ENCODE assay signal across 8 cellular contexts in the genomic region with DNA sequence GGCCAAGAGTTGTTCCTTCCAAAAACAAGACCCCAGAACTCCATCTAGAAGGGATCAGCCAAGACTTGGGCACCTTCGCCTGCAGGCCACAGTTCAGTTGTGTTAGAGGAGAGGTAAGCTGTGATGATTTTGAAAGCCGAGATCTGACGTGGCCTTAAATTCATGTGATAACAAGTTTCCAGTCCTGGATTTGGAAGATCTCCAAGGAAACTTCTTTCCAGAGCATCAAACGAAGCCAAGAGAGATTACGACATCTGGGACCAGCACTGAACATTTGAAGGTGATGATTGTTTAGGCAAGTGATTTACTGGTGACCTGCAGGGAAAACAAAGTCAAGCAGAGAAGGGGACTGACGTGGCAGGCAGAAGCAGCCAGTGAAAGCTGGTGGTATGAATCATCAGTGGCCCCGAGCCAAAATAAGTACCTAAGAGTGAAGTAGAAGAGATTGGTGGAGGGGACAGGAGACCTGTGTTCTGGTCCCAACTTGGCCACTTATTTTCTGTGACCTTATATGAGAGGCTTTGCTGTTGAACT.
DNase-seq lines count a peak whose midpoint lies in the region; ATAC-seq, FAIRE-seq and TF ChIP-seq lines count a peak whose summit lies in the region.

No MANE protein-coding gene starts in this region.

- POLR2A ChIA-PET in A549 (lab: Yijun Ruan, JAX): no interaction called here

- TF ChIP-seq EP300 in A549 (IDR thresholded peaks at IDR 0.05): peak; percentile 33 to 43; a peak in 1 of 5 replicates

- H3K9ac ChIP-seq in Karpas-422 (ENCODE audit: low read length): peak overlapping the region; percentile 40

- H3K4me3 ChIP-seq in A549 (no peak overlapping the region), Karpas-422 (ENCODE audit: low read length) (no peak overlapping the region), H7 (ENCODE audit: insufficient read depth, low read depth, low read length) (no peak overlapping the region)

- no peaks in the 10 kb centered on the region for H4K20me1 ChIP-seq in Karpas-422 (ENCODE audit: insufficient read depth, low read depth, low read length)

- DNase-seq in A549 (ENCODE audit: low read depth in 1 of 2, low spot score in 1 of 2) (peak; percentile 55 to 87), Karpas-422 (peak; percentile 77), fibroblast of gingiva (ENCODE audit: low read depth) (peak; percentile 59), smooth muscle cell of the brain vasculature (ENCODE audit: low read depth, low spot score) (peak; percentile 62), H7 (no peak)

- no peak overlapping the region; a peak in 1 of 6 replicates for H3K27ac ChIP-seq in A549
- H3K27ac ChIP-seq in Karpas-422 (ENCODE audit: low read length): 0 out of 2 replicates have a peak overlapping the region, but pooled peaks have one; percentile 19

- H3K9me3 ChIP-seq in A549: no peaks in the 10 kb centered on the region
- no peaks in the 10 kb centered on the region for H3K9me3 ChIP-seq in Karpas-422 (ENCODE audit: low read length)

- ATAC-seq in A549: peak; percentile 82 to 93
- peak; percentile 81 for ATAC-seq in GM18868 (IDR thresholded peaks at IDR 0.05; ENCODE audit: unreplicated experiment)
- ATAC-seq in HG03571 (IDR thresholded peaks at IDR 0.05; ENCODE audit: unreplicated experiment): no peak
- no peak for ATAC-seq in GM18873 (IDR thresholded peaks at IDR 0.05; ENCODE audit: low FRiP score, unreplicated experiment)

- peak; percentile 96 for FAIRE-seq in A549 (lab: Jason Lieb, UNC)

- CTCF ChIA-PET in A549 (lab: Yijun Ruan, JAX): interaction anchor here (0.9 kb wide), 1 partner anchor 9 kb away, joined by 3 read pairs; no protein-coding TSS in a partner anchor

- H3K79me2 ChIP-seq in Karpas-422 (ENCODE audit: low read length): no peaks in the 10 kb centered on the region

- H3K4me1 ChIP-seq in A549: peaks cover 12% of the 10 kb centered on the region
- H3K4me1 ChIP-seq in Karpas-422 (ENCODE audit: low read length): peaks cover 29% of the 10 kb centered on the region

- H3K4me2 ChIP-seq in A549 (peak overlapping the region; percentile 32), Karpas-422 (ENCODE audit: low read depth, low read length, poor library complexity, severe bottlenecking) (peak overlapping the region; percentile 34)

- peak in 1 of 2 experiments; percentile 39; a peak in 2 of 5 replicates for TF ChIP-seq RAD21 in A549 (conservative IDR thresholded peaks at IDR 0.05 in 1 of 2, IDR thresholded peaks at IDR 0.05 in 1 of 2)

- H3K36me3 ChIP-seq in Karpas-422 (ENCODE audit: insufficient read depth, low read length): no peaks in the 10 kb centered on the region
- no peaks in the 10 kb centered on the region for H3K36me3 ChIP-seq in H7 (replicated peaks; ENCODE audit: control insufficient read depth, insufficient read depth, low read length)

- under 1% methylated on average over 7 of the region's 7 CpGs for WGBS in A549 (ENCODE audit: missing lambda C conversion rate)

- H2AFZ ChIP-seq in Karpas-422 (ENCODE audit: low read length): peak overlapping the region; percentile 59; the same call in 1 of the 2 replicates

- TF ChIP-seq POLR2A in A549 (IDR thresholded peaks at IDR 0.05; ENCODE audit: low read length): no peak

- TF ChIP-seq CTCF in A549 (IDR thresholded peaks at IDR 0.05): no peak

- no peaks in the 10 kb centered on the region for H3K9me2 ChIP-seq in Karpas-422 (replicated peaks; ENCODE audit: insufficient read depth, low read length)

- H3K27me3 ChIP-seq in Karpas-422 (ENCODE audit: low read length): no peaks in the 10 kb centered on the region
- H3K27me3 ChIP-seq in H7 (ENCODE audit: control insufficient read depth, insufficient read depth, low read length): no peaks in the 10 kb centered on the region

TF ChIP-seq in A549, 52 proteins besides CTCF, POLR2A, EP300 and RAD21 (continues in another document):
- TF ChIP-seq RCOR1 (IDR thresholded peaks at IDR 0.05; ENCODE audit: low read depth, low read length) (no peak), HOXB5 (CRISPR knock-in tag; IDR thresholded peaks at IDR 0.05) (no peak), CHD4 (IDR thresholded peaks at IDR 0.05; ENCODE audit: borderline replicate concordance) (no peak), RNF2 (IDR thresholded peaks at IDR 0.05; ENCODE audit: borderline replicate concordance, low read depth) (no peak), RFX5 (IDR thresholded peaks at IDR 0.05) (no peak), ZC3H11A (IDR thresholded peaks at IDR 0.05) (no peak), HOXA7 (CRISPR knock-in tag; IDR thresholded peaks at IDR 0.05) (no peak), NR3C1 (IDR thresholded peaks at IDR 0.05) (no peak), GATA3 (IDR thresholded peaks at IDR 0.05; ENCODE audit: borderline replicate concordance) (peak; percentile 73; the same call in 1 of the 2 replicates), CBX2 (IDR thresholded peaks at IDR 0.05; ENCODE audit: borderline replicate concordance, low read depth) (no peak), ZNF302 (CRISPR knock-in tag; IDR thresholded peaks at IDR 0.05) (no peak), JUNB (IDR thresholded peaks at IDR 0.05) (peak; percentile 94), FOSB (CRISPR knock-in tag; IDR thresholded peaks at IDR 0.05) (no peak), FOXS1 (CRISPR knock-in tag; IDR thresholded peaks at IDR 0.05) (no peak), HOXB13 (CRISPR knock-in tag; IDR thresholded peaks at IDR 0.05; ENCODE audit: low read depth) (no peak), NPAS2 (CRISPR knock-in tag; IDR thresholded peaks at IDR 0.05; ENCODE audit: borderline replicate concordance) (no peak), BHLHE40 (IDR thresholded peaks at IDR 0.05; ENCODE audit: low read depth, low read length) (no peak), CEBPB (IDR thresholded peaks at IDR 0.05) (peak; percentile 87 to 92), FOSL2 (IDR thresholded peaks at IDR 0.05) (peak; percentile 90), FOSL2 (CRISPR knock-in tag; IDR thresholded peaks at IDR 0.05) (peak; percentile 71), SMC3 (IDR thresholded peaks at IDR 0.05) (0 out of 3 replicates have a peak, but pooled peaks have one; percentile 20), TP53 (CRISPR knock-in tag; IDR thresholded peaks at IDR 0.05) (no peak), MAZ (IDR thresholded peaks at IDR 0.05; ENCODE audit: borderline replicate concordance, low read depth, low read length) (no peak), CBX8 (IDR thresholded peaks at IDR 0.05) (no peak), NFE2L2 (conservative IDR thresholded peaks at IDR 0.05; ENCODE audit: low read length) (no peak), CHD2 (IDR thresholded peaks at IDR 0.05; ENCODE audit: low read length, partially characterized antibody) (no peak), RARB (CRISPR knock-in tag; IDR thresholded peaks at IDR 0.05) (no peak)
- TF ChIP-seq, protein P1, sequence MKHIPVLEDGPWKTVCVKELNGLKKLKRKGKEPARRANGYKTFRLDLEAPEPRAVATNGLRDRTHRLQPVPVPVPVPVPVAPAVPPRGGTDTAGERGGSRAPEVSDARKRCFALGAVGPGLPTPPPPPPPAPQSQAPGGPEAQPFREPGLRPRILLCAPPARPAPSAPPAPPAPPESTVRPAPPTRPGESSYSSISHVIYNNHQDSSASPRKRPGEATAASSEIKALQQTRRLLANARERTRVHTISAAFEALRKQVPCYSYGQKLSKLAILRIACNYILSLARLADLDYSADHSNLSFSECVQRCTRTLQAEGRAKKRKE (CRISPR knock-in tag; IDR thresholded peaks at IDR 0.05; ENCODE audit: low read depth): no peak
- TF ChIP-seq, protein P2, sequence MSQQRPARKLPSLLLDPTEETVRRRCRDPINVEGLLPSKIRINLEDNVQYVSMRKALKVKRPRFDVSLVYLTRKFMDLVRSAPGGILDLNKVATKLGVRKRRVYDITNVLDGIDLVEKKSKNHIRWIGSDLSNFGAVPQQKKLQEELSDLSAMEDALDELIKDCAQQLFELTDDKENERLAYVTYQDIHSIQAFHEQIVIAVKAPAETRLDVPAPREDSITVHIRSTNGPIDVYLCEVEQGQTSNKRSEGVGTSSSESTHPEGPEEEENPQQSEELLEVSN (IDR thresholded peaks at IDR 0.05; ENCODE audit: borderline replicate concordance, low read depth): no peak
- TF ChIP-seq, protein P3, sequence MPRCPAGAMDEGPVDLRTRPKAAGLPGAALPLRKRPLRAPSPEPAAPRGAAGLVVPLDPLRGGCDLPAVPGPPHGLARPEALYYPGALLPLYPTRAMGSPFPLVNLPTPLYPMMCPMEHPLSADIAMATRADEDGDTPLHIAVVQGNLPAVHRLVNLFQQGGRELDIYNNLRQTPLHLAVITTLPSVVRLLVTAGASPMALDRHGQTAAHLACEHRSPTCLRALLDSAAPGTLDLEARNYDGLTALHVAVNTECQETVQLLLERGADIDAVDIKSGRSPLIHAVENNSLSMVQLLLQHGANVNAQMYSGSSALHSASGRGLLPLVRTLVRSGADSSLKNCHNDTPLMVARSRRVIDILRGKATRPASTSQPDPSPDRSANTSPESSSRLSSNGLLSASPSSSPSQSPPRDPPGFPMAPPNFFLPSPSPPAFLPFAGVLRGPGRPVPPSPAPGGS (IDR thresholded peaks at IDR 0.05): peak; percentile 83; the same call in 2 of the 3 replicates
- TF ChIP-seq, protein P4, sequence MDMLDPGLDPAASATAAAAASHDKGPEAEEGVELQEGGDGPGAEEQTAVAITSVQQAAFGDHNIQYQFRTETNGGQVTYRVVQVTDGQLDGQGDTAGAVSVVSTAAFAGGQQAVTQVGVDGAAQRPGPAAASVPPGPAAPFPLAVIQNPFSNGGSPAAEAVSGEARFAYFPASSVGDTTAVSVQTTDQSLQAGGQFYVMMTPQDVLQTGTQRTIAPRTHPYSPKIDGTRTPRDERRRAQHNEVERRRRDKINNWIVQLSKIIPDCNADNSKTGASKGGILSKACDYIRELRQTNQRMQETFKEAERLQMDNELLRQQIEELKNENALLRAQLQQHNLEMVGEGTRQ (IDR thresholded peaks at IDR 0.05): no peak
- TF ChIP-seq, protein P5, sequence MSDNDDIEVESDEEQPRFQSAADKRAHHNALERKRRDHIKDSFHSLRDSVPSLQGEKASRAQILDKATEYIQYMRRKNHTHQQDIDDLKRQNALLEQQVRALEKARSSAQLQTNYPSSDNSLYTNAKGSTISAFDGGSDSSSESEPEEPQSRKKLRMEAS (IDR thresholded peaks at IDR 0.05): no peak
- TF ChIP-seq, protein P6, sequence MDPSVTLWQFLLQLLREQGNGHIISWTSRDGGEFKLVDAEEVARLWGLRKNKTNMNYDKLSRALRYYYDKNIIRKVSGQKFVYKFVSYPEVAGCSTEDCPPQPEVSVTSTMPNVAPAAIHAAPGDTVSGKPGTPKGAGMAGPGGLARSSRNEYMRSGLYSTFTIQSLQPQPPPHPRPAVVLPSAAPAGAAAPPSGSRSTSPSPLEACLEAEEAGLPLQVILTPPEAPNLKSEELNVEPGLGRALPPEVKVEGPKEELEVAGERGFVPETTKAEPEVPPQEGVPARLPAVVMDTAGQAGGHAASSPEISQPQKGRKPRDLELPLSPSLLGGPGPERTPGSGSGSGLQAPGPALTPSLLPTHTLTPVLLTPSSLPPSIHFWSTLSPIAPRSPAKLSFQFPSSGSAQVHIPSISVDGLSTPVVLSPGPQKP (IDR thresholded peaks at IDR 0.05; ENCODE audit: low read depth, low read length): no peak

Comparison
In these comparisons a context has a peak if more than half of its experiments do, and no peak if none do; other contexts are left out.
1. ATAC-seq: peak in A549 (2 of 2) and GM18868 (single experiment); none in HG03571 (single experiment) and GM18873 (single experiment).